In genomic region chr13:112720251-112720650, GRCh38 we compare ENCODE assay signal across 1 cellular context.
TF ChIP-seq lines count a peak whose summit lies in the region.

No MANE protein-coding gene starts in this region.

TF ChIP-seq in WTC11, 78 proteins besides CTCF, POLR2A, EP300 and RAD21 (continued from another document):
- no peak for TF ChIP-seq ZNF532 (CRISPR knock-in tag; IDR thresholded peaks at IDR 0.05; ENCODE audit: borderline replicate concordance)
- TF ChIP-seq SMAD4 (CRISPR knock-in tag; IDR thresholded peaks at IDR 0.05): no peak
- no peak for TF ChIP-seq OVOL2 (CRISPR knock-in tag; IDR thresholded peaks at IDR 0.05; ENCODE audit: borderline replicate concordance)
- TF ChIP-seq ZBTB21 (CRISPR knock-in tag; IDR thresholded peaks at IDR 0.05; ENCODE audit: borderline replicate concordance): no peak
- no peak for TF ChIP-seq ZSCAN18 (CRISPR knock-in tag; IDR thresholded peaks at IDR 0.05)
- no peak for TF ChIP-seq NFYB (CRISPR knock-in tag; conservative IDR thresholded peaks at IDR 0.05; ENCODE audit: low read depth)
- TF ChIP-seq ZNF416 (CRISPR knock-in tag; IDR thresholded peaks at IDR 0.05): no peak
- TF ChIP-seq ZBTB43 (CRISPR knock-in tag; IDR thresholded peaks at IDR 0.05): no peak
- no peak for TF ChIP-seq ZNF138 (CRISPR knock-in tag; conservative IDR thresholded peaks at IDR 0.05)
- TF ChIP-seq PREB (CRISPR knock-in tag; IDR thresholded peaks at IDR 0.05; ENCODE audit: borderline replicate concordance): no peak
TF ChIP-seq in WTC11: peak in this region for 0.
